In the genomic region with DNA sequence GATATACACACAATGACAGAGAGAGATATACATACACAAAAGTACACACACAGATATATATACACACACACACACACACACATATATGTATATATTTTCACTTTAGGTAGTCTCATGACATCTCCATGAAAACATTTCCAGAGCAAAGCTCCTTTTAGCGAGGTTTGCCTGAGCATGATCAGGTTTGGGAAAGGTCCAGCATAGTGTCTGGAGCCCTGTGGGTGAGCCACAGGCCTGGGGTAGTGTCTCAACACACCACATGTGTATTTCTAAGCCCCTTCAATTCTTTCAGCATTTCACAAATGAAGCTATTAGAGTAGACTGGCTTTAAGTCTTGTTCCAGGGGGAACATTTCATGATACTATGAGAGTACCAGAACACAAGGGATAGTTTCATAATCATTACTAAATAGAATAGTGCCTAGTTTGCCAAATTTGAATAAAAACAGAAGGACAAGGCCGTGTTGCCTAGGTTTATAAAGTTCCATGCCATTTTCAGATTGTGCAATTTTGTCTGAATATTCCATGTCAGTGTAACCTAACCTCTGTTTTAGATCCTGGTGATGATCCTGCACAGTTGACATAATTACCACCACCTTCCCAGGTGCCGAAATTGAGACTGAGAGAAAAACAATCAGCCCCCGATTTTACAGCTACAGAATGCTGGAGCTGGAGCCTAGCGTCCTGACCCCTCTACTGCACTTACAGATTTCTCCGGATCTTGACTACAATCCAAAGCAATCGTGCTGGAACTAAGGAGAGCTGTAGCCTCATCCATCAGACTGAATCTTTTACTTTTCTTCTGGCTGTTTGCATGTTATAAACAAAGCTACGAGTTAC, we compare ENCODE assay signal across 2 cellular contexts.
A peak's percentile ranks its signal among the peaks of the same experiment; 100 is the strongest.
TF ChIP-seq lines count a peak whose summit lies in the region.

No MANE protein-coding gene starts in this region.

TF ChIP-seq in HEK293, 187 proteins besides CTCF, POLR2A, EP300 and RAD21:
- TF ChIP-seq, protein P1, sequence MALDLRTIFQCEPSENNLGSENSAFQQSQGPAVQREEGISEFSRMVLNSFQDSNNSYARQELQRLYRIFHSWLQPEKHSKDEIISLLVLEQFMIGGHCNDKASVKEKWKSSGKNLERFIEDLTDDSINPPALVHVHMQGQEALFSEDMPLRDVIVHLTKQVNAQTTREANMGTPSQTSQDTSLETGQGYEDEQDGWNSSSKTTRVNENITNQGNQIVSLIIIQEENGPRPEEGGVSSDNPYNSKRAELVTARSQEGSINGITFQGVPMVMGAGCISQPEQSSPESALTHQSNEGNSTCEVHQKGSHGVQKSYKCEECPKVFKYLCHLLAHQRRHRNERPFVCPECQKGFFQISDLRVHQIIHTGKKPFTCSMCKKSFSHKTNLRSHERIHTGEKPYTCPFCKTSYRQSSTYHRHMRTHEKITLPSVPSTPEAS (tag by site-specific recombination; IDR thresholded peaks at IDR 0.05): 0 out of 2 replicates have a peak, but pooled peaks have one; percentile 21
- no peak for TF ChIP-seq ZNF785 (tag by site-specific recombination; IDR thresholded peaks at IDR 0.05)

TF ChIP-seq in H1, 55 proteins besides CTCF, POLR2A, EP300 and RAD21:
- TF ChIP-seq SIX5 (IDR thresholded peaks at IDR 0.05; ENCODE audit: low read depth, low read length) (no peak), TAF1 (IDR thresholded peaks at IDR 0.05; ENCODE audit: low read depth, low read length) (no peak)
